8 cellular contexts compared by ENCODE assay signal in the genomic region with DNA sequence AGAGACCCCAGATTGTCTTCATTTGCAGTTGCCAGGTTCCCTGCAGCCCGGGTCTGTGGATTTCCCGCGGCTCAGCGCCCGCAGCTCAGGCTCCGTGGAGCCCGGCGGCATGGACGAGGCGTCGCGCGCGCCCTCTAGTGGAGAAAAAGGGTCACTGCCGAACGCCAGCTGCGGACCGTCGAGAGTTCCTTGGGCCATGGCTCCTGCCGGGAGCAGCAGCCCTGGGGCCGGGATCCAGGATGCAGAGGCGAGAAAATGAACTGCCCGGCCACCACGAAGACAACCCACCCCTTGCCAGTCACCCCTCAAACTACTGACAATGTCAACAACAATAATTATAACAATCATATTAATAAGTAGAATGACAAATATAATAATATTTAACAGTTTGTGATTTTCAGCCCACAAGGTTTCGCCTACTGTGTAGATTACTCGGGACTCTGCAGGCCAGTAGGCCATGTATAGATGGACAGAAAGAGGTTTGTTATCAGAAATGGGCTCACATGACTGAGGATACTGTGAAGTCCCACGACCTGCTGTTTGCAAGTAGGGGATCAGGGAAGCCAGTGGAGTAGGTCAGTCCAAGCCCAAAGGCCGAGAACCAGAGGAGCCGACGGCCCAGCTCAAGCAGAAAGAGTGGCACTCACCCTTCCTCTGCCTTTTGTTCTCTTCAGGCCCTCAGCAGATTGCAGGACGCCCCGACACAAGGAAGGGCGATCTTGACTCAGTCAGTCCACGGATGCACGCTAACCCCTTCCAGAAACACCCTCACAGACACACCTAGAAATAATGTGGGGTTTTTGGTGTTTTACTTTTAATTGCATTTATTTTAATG. TPM values are rescaled to one million over a fixed set of nuclear protein-coding genes. Genes with fewer than 3 reads are reported as not detected.
DNase-seq lines count a peak whose midpoint lies in the region; ATAC-seq, FAIRE-seq and TF ChIP-seq lines count a peak whose summit lies in the region.

No MANE protein-coding gene starts in this region.

- H3K27me3 ChIP-seq in BLaER1 (no peaks in the 10 kb centered on the region), heart left ventricle (peaks cover 0 to 5% (median 0%) of the 10 kb centered on the region in 9 donors), psoas muscle (ENCODE audit: insufficient read depth in 3 of 3, low read length in 2 of 3) (no peaks in the 10 kb centered on the region)

- H3K9ac ChIP-seq in BLaER1 (no peak overlapping the region), SK-N-MC (ENCODE audit: insufficient read length) (no peak overlapping the region)

- no peak for TF ChIP-seq POLR2A in heart left ventricle (IDR thresholded peaks at IDR 0.05)

- H3K9me3 ChIP-seq in BLaER1 (peaks cover 5% of the 10 kb centered on the region; the same call in 1 of the 2 replicates), SK-N-MC (ENCODE audit: low read depth, low read length) (no peaks in the 10 kb centered on the region), heart left ventricle (peaks cover 0 to 8% (median 0%) of the 10 kb centered on the region in 12 donors), psoas muscle (peaks cover 5% of the 10 kb centered on the region)

- no peak overlapping the region for H3K27ac Mint-ChIP-seq in activated naive CD8-positive, alpha-beta T cell

- no peak for FAIRE-seq in urothelium cell line (lab: Jason Lieb, UNC)

- H3K36me3 Mint-ChIP-seq in activated naive CD8-positive, alpha-beta T cell = peaks cover 2% of the 10 kb centered on the region

- WGBS in heart left ventricle, 4 donors = 30 to 38% (median 31%) methylated on average over 28 to 35 of the region's 35 CpGs
- WGBS in psoas muscle, 3 donors = 29 to 31% (median 30%) methylated on average over 33 to 35 of the region's 35 CpGs

- H4K20me1 ChIP-seq in BLaER1 = no peaks in the 10 kb centered on the region

- peaks cover 2% of the 10 kb centered on the region for H3K9me3 Mint-ChIP-seq in activated naive CD8-positive, alpha-beta T cell (ENCODE audit: low read depth)

- H3K36me3 ChIP-seq in BLaER1 = no peaks in the 10 kb centered on the region
- no peaks in the 10 kb centered on the region for H3K36me3 ChIP-seq in SK-N-MC (ENCODE audit: insufficient read depth, low read length)
- no peaks in the 10 kb centered on the region for H3K36me3 ChIP-seq in heart left ventricle
- no peaks in the 10 kb centered on the region for H3K36me3 ChIP-seq in psoas muscle (ENCODE audit: insufficient read depth in 1 of 2, low read depth in 1 of 2)

- ATAC-seq in GM19395 (IDR thresholded peaks at IDR 0.05; ENCODE audit: unreplicated experiment) (peak; percentile 71), heart left ventricle (peak; percentile 84 to 96 (median 90)), psoas muscle (peak; percentile 94 to 99 (median 97))

- H3K4me3 ChIP-seq in BLaER1 (no peak overlapping the region), SK-N-MC (peak overlapping the region; percentile 70), heart left ventricle (peak overlapping the region in 3 of 12 donors; percentile 17 to 36 (median 26)), psoas muscle (peak overlapping the region; percentile 45)

- peak; percentile 35 for DNase-seq in KG1 (lab: John Stamatoyannopoulos, UW)
- DNase-seq in SK-N-MC (ENCODE audit: low read depth, low spot score) = no peak
- DNase-seq in heart left ventricle = peak; percentile 64 to 90 (median 76)
- peak; percentile 73 to 90 for DNase-seq in psoas muscle
- peak; percentile 85 for DNase-seq in urothelium cell line (ENCODE audit: low spot score)

- H3K27me3 Mint-ChIP-seq in activated naive CD8-positive, alpha-beta T cell = peaks cover 4% of the 10 kb centered on the region

- intact Hi-C loops in heart left ventricle (cut with DNase I) = loop anchor here (1.0 to 10.0 kb wide), 10 partner anchors 119 to 399 kb away; a partner anchor contains a TSS
- intact Hi-C loops in psoas muscle (cut with DNase I) = loop anchor here (2.0 to 5.0 kb wide), 4 partner anchors 76 to 281 kb away; no protein-coding TSS in a partner anchor

- H3K4me1 ChIP-seq in BLaER1 (peaks cover 10% of the 10 kb centered on the region; the same call in 1 of the 2 replicates), heart left ventricle (peaks cover 0 to 18% (median 4%) of the 10 kb centered on the region in 12 donors), psoas muscle (no peaks in the 10 kb centered on the region)

- TF ChIP-seq CTCF in heart left ventricle (IDR thresholded peaks at IDR 0.05) (peak; percentile 90 to 99 (median 96)), psoas muscle (IDR thresholded peaks at IDR 0.05) (peak; percentile 96)

- H3K4me2 ChIP-seq in BLaER1 = peak overlapping the region; percentile 52

- no peak overlapping the region for H3K27ac ChIP-seq in BLaER1
- H3K27ac ChIP-seq in SK-N-MC = no peak overlapping the region
- no peak overlapping the region for H3K27ac ChIP-seq in heart left ventricle
- no peak overlapping the region for H3K27ac ChIP-seq in psoas muscle

- peak overlapping the region; percentile 23 for H3K4me3 Mint-ChIP-seq in activated naive CD8-positive, alpha-beta T cell

- H3K4me1 Mint-ChIP-seq in activated naive CD8-positive, alpha-beta T cell (ENCODE audit: low read depth) = peaks cover 7% of the 10 kb centered on the region

RNA-seq across cellular contexts. Expression of a gene that starts 43.1 kb away (rescaled TPM):
- 10 to 100 TPM; 35.1 to 50.2 (median 38.3) TPM for total RNA-seq in heart left ventricle
- 10 to 100 TPM; 21.6 to 51.0 TPM for polyA plus RNA-seq in heart left ventricle
- 100 to 1,000 TPM in 2 of 4 donors, 10 to 100 TPM in 2; 57.0 to 120 (median 99.6) TPM for total RNA-seq in psoas muscle
- 100 to 1,000 TPM; 130 to 295 (median 172) TPM for polyA plus RNA-seq in psoas muscle
